Comparison of ENCODE assay signal across 19 cellular contexts in genomic region chrY:15325207-15325606, GRCh38.
"Had no signal": no experiment of that assay in that cellular context is flagged by ENCODE, and none has a peak within 500 bp of the region (broad histone marks: within the 10 kb centered on the region; RNA-seq: fewer than 3 reads in every experiment).

No MANE protein-coding gene starts in this region.

- H3K9me3 Mint-ChIP-seq: T-cell had no signal

- H3K36me3 Mint-ChIP-seq: T-cell had no signal

- H3K27ac Mint-ChIP-seq: T-cell had no signal

- ATAC-seq: T-cell had no signal

- H3K4me3 Mint-ChIP-seq: T-cell had no signal

- DNase-seq: KBM-7, MV-4-11, NCI-H1048, NCI-H1105, NCI-H1417, NCI-H1436 treated with DMSO at 0.1 percent for 48 hours, NCI-H1694, NCI-H187 treated with DMSO at 0.1 percent for 48 hours, NCI-H2029 treated with DMSO at 0.1 percent for 48 hours, NCI-H2171 treated with DMSO at 0.1 percent for 48 hours, NCI-H345, NCI-H446 treated with DMSO at 0.1 percent for 48 hours, NCI-H510A treated with DMSO at 0.1 percent for 48 hours, NCI-H526, RPMI8226, SHP77, SK-N-SH, SW 1271, T-cell had no signal

- H3K9me3 ChIP-seq: SK-N-SH had no signal
